Comparison of ENCODE assay signal across 8 cellular contexts in genomic region chr1:24727490-24728214, GRCh38. TPM values are rescaled to one million over a fixed set of nuclear protein-coding genes. Genes with fewer than 3 reads are reported as not detected.
DNase-seq lines count a peak whose midpoint lies in the region; ATAC-seq and TF ChIP-seq lines count a peak whose summit lies in the region.

No MANE protein-coding gene starts in this region.

- H3K9me3 Mint-ChIP-seq in T-helper 2 cell treated with Interferon-gamma antibody and Interleukin-4, amounts not matched to agents 5 μg/mL and 100 μg/mL, for 36 hours = no peaks in the 10 kb centered on the region

- H3K36me3 Mint-ChIP-seq in T-helper 2 cell treated with Interferon-gamma antibody and Interleukin-4, amounts not matched to agents 5 μg/mL and 100 μg/mL, for 36 hours (ENCODE audit: low read depth) = no peaks in the 10 kb centered on the region

- peaks cover 34% of the 10 kb centered on the region for H3K4me1 ChIP-seq in skeletal muscle satellite cell (ENCODE audit: control insufficient read depth, insufficient read depth, low read length)

- no peak overlapping the region for H3K4me3 ChIP-seq in skeletal muscle satellite cell (ENCODE audit: low read length)

- peak overlapping the region; percentile 36 for H3K9ac ChIP-seq in skeletal muscle satellite cell (ENCODE audit: low read depth, low read length)

- H3K27me3 Mint-ChIP-seq in T-helper 2 cell treated with Interferon-gamma antibody and Interleukin-4, amounts not matched to agents 5 μg/mL and 100 μg/mL, for 36 hours (ENCODE audit: low read depth) = peaks cover 2% of the 10 kb centered on the region

- H3K27me3 ChIP-seq in skeletal muscle satellite cell (ENCODE audit: control insufficient read depth, insufficient read depth, low read length) = no peaks in the 10 kb centered on the region

- peaks cover 10% of the 10 kb centered on the region for H3K4me1 Mint-ChIP-seq in T-helper 2 cell treated with Interferon-gamma antibody and Interleukin-4, amounts not matched to agents 5 μg/mL and 100 μg/mL, for 36 hours (ENCODE audit: low read depth)

- ATAC-seq in HG02981 (IDR thresholded peaks at IDR 0.05; ENCODE audit: unreplicated experiment) (peak; percentile 76), SK-N-SH treated with all-trans-retinoic acid at 6 μM for 48 hours (peak; percentile 87)

- no peak overlapping the region for H3K4me3 Mint-ChIP-seq in T-helper 2 cell treated with Interferon-gamma antibody and Interleukin-4, amounts not matched to agents 5 μg/mL and 100 μg/mL, for 36 hours

- H3K27ac Mint-ChIP-seq in T-helper 2 cell treated with Interferon-gamma antibody and Interleukin-4, amounts not matched to agents 5 μg/mL and 100 μg/mL, for 36 hours = no peak overlapping the region

- DNase-seq in T-helper 2 cell treated with Interferon-gamma antibody and Interleukin-4, amounts not matched to agents 5 μg/mL and 100 μg/mL, for 36 hours (ENCODE audit: low spot score) = peak; percentile 15
- no peak for DNase-seq in T-helper 2 cell
- DNase-seq in globus pallidus (ENCODE audit: low spot score) = peak; percentile 70
- DNase-seq in occipital lobe (lab: John Stamatoyannopoulos, UW) = no peak
- no peak for DNase-seq in SHP77 treated with DMSO at 0.1 percent for 48 hours (lab: John Stamatoyannopoulos, UW)

- no peaks in the 10 kb centered on the region for H3K36me3 ChIP-seq in skeletal muscle satellite cell (ENCODE audit: insufficient read depth, low read length)

- H3K9me3 ChIP-seq in skeletal muscle satellite cell (replicated peaks; ENCODE audit: low read length) = no peaks in the 10 kb centered on the region

- peak overlapping the region; percentile 75 for H3K4me2 ChIP-seq in skeletal muscle satellite cell (ENCODE audit: low read length)

TF ChIP-seq in SK-N-SH treated with all-trans-retinoic acid at 6 μM for 48 hours, 23 proteins besides CTCF, POLR2A, EP300 and RAD21:
- TF ChIP-seq CSRNP3 (CRISPR knock-in tag; IDR thresholded peaks at IDR 0.05) = no peak
- no peak for TF ChIP-seq ZFP3 (CRISPR knock-in tag; IDR thresholded peaks at IDR 0.05)
- TF ChIP-seq CREB5 (CRISPR knock-in tag; IDR thresholded peaks at IDR 0.05; ENCODE audit: low read depth) = no peak
- no peak for TF ChIP-seq ZC3H10 (CRISPR knock-in tag; IDR thresholded peaks at IDR 0.05)
- TF ChIP-seq ZNF565 (CRISPR knock-in tag; conservative IDR thresholded peaks at IDR 0.05; ENCODE audit: low read depth) = no peak
- TF ChIP-seq ESRRG (CRISPR knock-in tag; IDR thresholded peaks at IDR 0.05) = no peak
- TF ChIP-seq SNAI2 (CRISPR knock-in tag; IDR thresholded peaks at IDR 0.05) = no peak
- no peak for TF ChIP-seq TSHZ2 (CRISPR knock-in tag; IDR thresholded peaks at IDR 0.05)
- no peak for TF ChIP-seq GLIS3 (CRISPR knock-in tag; IDR thresholded peaks at IDR 0.05)
- TF ChIP-seq TOX (CRISPR knock-in tag; IDR thresholded peaks at IDR 0.05; ENCODE audit: borderline replicate concordance) = no peak
- TF ChIP-seq CSDC2 (CRISPR knock-in tag; IDR thresholded peaks at IDR 0.05) = no peak
- TF ChIP-seq ZNF70 (CRISPR knock-in tag; IDR thresholded peaks at IDR 0.05) = no peak

RNA-seq across cellular contexts. Expression of gene CLIC4, which starts 17.6 kb away (rescaled TPM):
- 271 and 344 TPM in 2 replicates for total RNA-seq in skeletal muscle satellite cell (2012; rRNA removed)
- total RNA-seq in occipital lobe = 96.7 TPM

Comparison
In these comparisons a context has a peak if more than half of its experiments do, and no peak if none do; other contexts are left out.
1. DNase-seq: peak in T-helper 2 cell treated with Interferon-gamma antibody and Interleukin-4, amounts not matched to agents 5 μg/mL and 100 μg/mL, for 36 hours (single experiment) and globus pallidus (single experiment); none in T-helper 2 cell (0 of 5), occipital lobe (single experiment) and SHP77 treated with DMSO at 0.1 percent for 48 hours (single experiment).